In genomic region chr13:44271915-44272341, GRCh38 we compare ENCODE assay signal across 12 cellular contexts.
DNase-seq lines count a peak whose midpoint lies in the region; ATAC-seq lines count a peak whose summit lies in the region.
"Had no signal": no experiment of that assay in that cellular context is flagged by ENCODE, and none has a peak within 500 bp of the region (broad histone marks: within the 10 kb centered on the region; RNA-seq: fewer than 3 reads in every experiment).

No MANE protein-coding gene starts in this region.

- peaks cover 12% of the 10 kb centered on the region for H3K36me3 Mint-ChIP-seq in memory B cell

- peak overlapping the region; percentile 73 for H3K27ac ChIP-seq in cingulate gyrus (ENCODE audit: low read depth, low read length)

- ATAC-seq in memory B cell (ENCODE audit: low read depth) = no peak
- no peak for ATAC-seq in HG03469 (IDR thresholded peaks at IDR 0.05; ENCODE audit: unreplicated experiment)
- ATAC-seq: HCT116 had no signal

- no peak overlapping the region for H3K4me3 Mint-ChIP-seq in memory B cell
- H3K4me3 Mint-ChIP-seq: endodermal cell had no signal

- H3K27me3 Mint-ChIP-seq in memory B cell = peaks cover 7% of the 10 kb centered on the region

- peak overlapping the region; percentile 82 for H3K27ac Mint-ChIP-seq in memory B cell
- H3K27ac Mint-ChIP-seq: activated T-helper 2 cell treated with anti-CD3 and anti-CD28 coated beads, Interferon-gamma antibody, Interleukin-2, Interleukin-4, amounts not matched to agents 10 μg/mL and 5 μg/mL and 100 μg/mL, durations not matched to agents 14 hours and 24 hours and 36 hours; endodermal cell had no signal

- H3K4me1 Mint-ChIP-seq in memory B cell = peaks cover 27% of the 10 kb centered on the region

- DNase-seq in NCI-H2227 treated with DMSO at 0.1 percent for 48 hours (lab: John Stamatoyannopoulos, UW) = peak; percentile 16
- DNase-seq in memory B cell (ENCODE audit: low spot score in 2 of 2) = no peak
- DNase-seq in superior temporal gyrus (ENCODE audit: extremely low spot score) = peak; percentile 45
- DNase-seq in NCI-H1048 (lab: John Stamatoyannopoulos, UW) = no peak
- DNase-seq in ecto neural progenitor cell (ENCODE audit: low spot score) = no peak
- no peak for DNase-seq in activated T-cell treated with anti-CD3 and anti-CD28 coated beads, Interleukin-2, amount 50 U/mL, for 1 hour
- DNase-seq: endodermal cell, GF-D8 had no signal

- peaks cover 8% of the 10 kb centered on the region for H3K9me3 Mint-ChIP-seq in memory B cell

Comparison
In these comparisons a context has a peak if more than half of its experiments do, and no peak if none do; other contexts are left out.
1. DNase-seq: peak in NCI-H2227 treated with DMSO at 0.1 percent for 48 hours (single experiment) and superior temporal gyrus (single experiment); none in memory B cell (0 of 2), NCI-H1048 (single experiment), ecto neural progenitor cell (single experiment) and activated T-cell treated with anti-CD3 and anti-CD28 coated beads, Interleukin-2, amount 50 U/mL, for 1 hour (single experiment).